ENCODE assay signal across 10 cellular contexts in genomic region chr5:83538788-83539535, GRCh38.
DNase-seq lines count a peak whose midpoint lies in the region; ATAC-seq and TF ChIP-seq lines count a peak whose summit lies in the region.
"Had no signal": no experiment of that assay in that cellular context is flagged by ENCODE, and none has a peak within 500 bp of the region (broad histone marks: within the 10 kb centered on the region; RNA-seq: fewer than 3 reads in every experiment).

No MANE protein-coding gene starts in this region.

- peaks cover 18% of the 10 kb centered on the region for H3F3A ChIP-seq in SK-N-SH (replicated peaks; ENCODE audit: insufficient read depth)

- no peak overlapping the region for H2AFZ ChIP-seq in SK-N-SH (ENCODE audit: low read depth)

- TF ChIP-seq CTCF in SK-N-SH (IDR thresholded peaks at IDR 0.05) = no peak

- TF ChIP-seq RAD21 in SK-N-SH (IDR thresholded peaks at IDR 0.05; ENCODE audit: low read length) = no peak

- peaks cover 43 to 76% of the 10 kb centered on the region in 2 experiments for H3K36me3 ChIP-seq in SK-N-SH (replicated peaks in 1 of 2; ENCODE audit: control insufficient read depth in 1 of 2, insufficient read depth in 2 of 2, low read length in 1 of 2)

- DNase-seq in SK-N-SH (no peak), sciatic nerve (ENCODE audit: low spot score) (no peak), putamen (ENCODE audit: low spot score) (no peak), NK-92 (lab: John Stamatoyannopoulos, UW; ENCODE audit: unreplicated experiment) (no peak), DMS53 (lab: John Stamatoyannopoulos, UW) (no peak)
- DNase-seq: ACHN, NCI-H1092 treated with DMSO at 0.1 percent for 48 hours had no signal

- H3K4me2 ChIP-seq in SK-N-SH = no peak overlapping the region

- no peak overlapping the region for H3K9ac ChIP-seq in SK-N-SH

- no peaks in the 10 kb centered on the region for H3K9me2 ChIP-seq in SK-N-SH

- CTCF ChIA-PET in SK-N-SH (lab: Yijun Ruan, JAX) = no interaction called here

- POLR2A ChIA-PET in SK-N-SH (lab: Yijun Ruan, JAX) = no interaction called here

- H3K4me1 ChIP-seq in SK-N-SH (ENCODE audit: control insufficient read depth in 1 of 2, insufficient read depth in 2 of 2, low read depth in 1 of 2, low read length in 1 of 2) = no peaks in the 10 kb centered on the region; a peak in 1 of 4 replicates

- H4K20me1 ChIP-seq in SK-N-SH (ENCODE audit: insufficient read depth) = peaks cover 4% of the 10 kb centered on the region

- H3K79me2 ChIP-seq in SK-N-SH (ENCODE audit: insufficient read depth) = peaks cover 65% of the 10 kb centered on the region

- H3K27ac ChIP-seq in SK-N-SH (ENCODE audit: low read depth in 2 of 2, low read length in 1 of 2) = no peak overlapping the region

- intact Hi-C loops in sciatic nerve (cut with DNase I) = no loop called here

- no peak for TF ChIP-seq EP300 in SK-N-SH (IDR thresholded peaks at IDR 0.05; ENCODE audit: borderline replicate concordance in 1 of 2, low read depth in 1 of 2, low read length in 1 of 2)

- WGBS in SK-N-SH (ENCODE audit: low lambda C conversion rate) = 91% methylated on average over 4 of the region's 4 CpGs

- no peaks in the 10 kb centered on the region for H3K9me3 ChIP-seq in SK-N-SH

- no peaks in the 10 kb centered on the region for H3K27me3 ChIP-seq in SK-N-SH (ENCODE audit: insufficient read depth)

- no peak overlapping the region for H3K4me3 ChIP-seq in SK-N-SH (ENCODE audit: low read depth in 2 of 2, low read length in 1 of 2)

- no peak for ATAC-seq in SK-N-SH treated with all-trans-retinoic acid at 6 μM for 48 hours
- ATAC-seq in HG02610 (IDR thresholded peaks at IDR 0.05; ENCODE audit: unreplicated experiment) = peak; percentile 90
- peak; percentile 64 for ATAC-seq in HG03571 (IDR thresholded peaks at IDR 0.05; ENCODE audit: unreplicated experiment)
- peak; percentile 28 for ATAC-seq in sciatic nerve

TF ChIP-seq in SK-N-SH, 30 proteins besides CTCF, POLR2A, EP300 and RAD21:
- TF ChIP-seq REST (IDR thresholded peaks at IDR 0.05; ENCODE audit: low read depth, low read length) (peak; percentile 86), SMC3 (IDR thresholded peaks at IDR 0.05; ENCODE audit: low read depth, low read length) (no peak)

TF ChIP-seq in SK-N-SH treated with all-trans-retinoic acid at 6 μM for 48 hours, 23 proteins besides CTCF, POLR2A, EP300 and RAD21:
- no peak for TF ChIP-seq CSRNP3 (CRISPR knock-in tag; IDR thresholded peaks at IDR 0.05)
- TF ChIP-seq TOX (CRISPR knock-in tag; IDR thresholded peaks at IDR 0.05; ENCODE audit: borderline replicate concordance) = no peak
- no peak for TF ChIP-seq POU6F1 (CRISPR knock-in tag; IDR thresholded peaks at IDR 0.05; ENCODE audit: borderline replicate concordance, low read depth)
- no peak for TF ChIP-seq PATZ1 (CRISPR knock-in tag; IDR thresholded peaks at IDR 0.05; ENCODE audit: borderline replicate concordance)
- no peak for TF ChIP-seq PPARA (CRISPR knock-in tag; IDR thresholded peaks at IDR 0.05; ENCODE audit: borderline replicate concordance)
- no peak for TF ChIP-seq RARB (CRISPR knock-in tag; IDR thresholded peaks at IDR 0.05)
- TF ChIP-seq TSHZ2 (CRISPR knock-in tag; IDR thresholded peaks at IDR 0.05) = no peak
- no peak for TF ChIP-seq CSDC2 (CRISPR knock-in tag; IDR thresholded peaks at IDR 0.05)
- TF ChIP-seq ZC3H10 (CRISPR knock-in tag; IDR thresholded peaks at IDR 0.05) = no peak
- no peak for TF ChIP-seq ARNTL (CRISPR knock-in tag; IDR thresholded peaks at IDR 0.05; ENCODE audit: borderline replicate concordance, low read depth)
- no peak for TF ChIP-seq ZNF70 (CRISPR knock-in tag; IDR thresholded peaks at IDR 0.05)
- TF ChIP-seq BACH2 (CRISPR knock-in tag; IDR thresholded peaks at IDR 0.05; ENCODE audit: borderline replicate concordance) = no peak
- TF ChIP-seq SNAI2 (CRISPR knock-in tag; IDR thresholded peaks at IDR 0.05) = no peak
- TF ChIP-seq ZFP30 (CRISPR knock-in tag; IDR thresholded peaks at IDR 0.05) = no peak
- no peak for TF ChIP-seq OSR1 (CRISPR knock-in tag; IDR thresholded peaks at IDR 0.05)
- TF ChIP-seq ISL1 (CRISPR knock-in tag; IDR thresholded peaks at IDR 0.05) = no peak
- no peak for TF ChIP-seq ESRRG (CRISPR knock-in tag; IDR thresholded peaks at IDR 0.05)
- no peak for TF ChIP-seq GLIS3 (CRISPR knock-in tag; IDR thresholded peaks at IDR 0.05)
